In the genomic region with DNA sequence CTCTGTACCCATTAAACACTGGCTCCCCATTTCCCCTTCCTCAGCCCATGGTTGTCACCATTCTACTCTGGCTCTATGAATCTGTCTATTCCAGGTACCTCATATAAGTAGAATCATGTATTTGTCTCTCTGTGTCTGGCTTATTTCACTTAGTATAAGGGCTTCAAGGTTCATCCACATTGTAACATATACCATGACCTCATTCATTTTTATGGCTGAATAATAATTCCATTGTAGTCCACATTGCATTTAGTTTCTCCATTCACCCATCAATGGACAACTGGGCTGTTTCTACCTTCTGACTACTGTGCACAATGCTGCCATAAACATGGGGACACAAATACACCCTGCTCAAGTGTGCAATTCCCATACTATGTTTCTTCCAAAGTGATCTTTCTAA, we compare ENCODE assay signal across 32 cellular contexts.
"Had no signal": no experiment of that assay in that cellular context is flagged by ENCODE, and none has a peak within 500 bp of the region (broad histone marks: within the 10 kb centered on the region; RNA-seq: fewer than 3 reads in every experiment).

No MANE protein-coding gene starts in this region.

- ATAC-seq: activated T-helper 17 cell treated with anti-CD3 and anti-CD28 coated beads, Interleukin-2, amount 50 U/mL, for 72 hours; esophagus mucosa; gastrocnemius medialis; heart left ventricle; WTC11 had no signal

- H3K4me1 Mint-ChIP-seq: activated CD4-positive, alpha-beta T cell treated with anti-CD3 and anti-CD28 coated beads, Interleukin-2, amount 10 ng/mL, durations not matched to agents 7 days and 5 days had no signal

- H3K4me3 ChIP-seq: coronary artery, dorsolateral prefrontal cortex, gastrocnemius medialis, heart left ventricle had no signal

- H3K27ac Mint-ChIP-seq: activated CD4-positive, alpha-beta memory T cell treated with anti-CD3 and anti-CD28 coated beads, Interleukin-2, amount 10 ng/mL, durations not matched to agents 7 days and 5 days; activated CD4-positive, alpha-beta T cell treated with anti-CD3 and anti-CD28 coated beads, Interleukin-2, amount 10 ng/mL, durations not matched to agents 7 days and 5 days; activated naive CD8-positive, alpha-beta T cell; activated T-cell treated with anti-CD3 and anti-CD28 coated beads, Interleukin-2, amount 50 U/mL, for 24 hours; dendritic cell treated with granulocyte-macrophage colony-stimulating factor and Interleukin-4, amounts not matched to agents 40 ng/mL and 50 ng/mL, for 4 days; endodermal cell; WTC11 had no signal

- H3K9me3 Mint-ChIP-seq: activated CD4-positive, alpha-beta memory T cell treated with anti-CD3 and anti-CD28 coated beads, Interleukin-2, amount 10 ng/mL, durations not matched to agents 7 days and 5 days; activated CD4-positive, alpha-beta T cell treated with anti-CD3 and anti-CD28 coated beads, Interleukin-2, amount 10 ng/mL, durations not matched to agents 7 days and 5 days; activated T-cell treated with anti-CD3 and anti-CD28 coated beads, Interleukin-2, amount 50 U/mL, for 24 hours; activated T-helper 17 cell treated with anti-CD3 and anti-CD28 coated beads, Interleukin-2, amount 50 U/mL, for 72 hours; central memory CD8-positive, alpha-beta T cell; dendritic cell treated with granulocyte-macrophage colony-stimulating factor and Interleukin-4, amounts not matched to agents 40 ng/mL and 50 ng/mL, for 4 days; endodermal cell; WTC11 had no signal

- H3K36me3 ChIP-seq: brain microvascular endothelial cell, gastrocnemius medialis, heart left ventricle had no signal

- H3K27me3 ChIP-seq: brain microvascular endothelial cell, dorsolateral prefrontal cortex, gastrocnemius medialis, heart left ventricle had no signal

- DNase-seq: activated CD4-positive, alpha-beta memory T cell treated with anti-CD3 and anti-CD28 coated beads, Interleukin-2, amount 10 ng/mL, durations not matched to agents 7 days and 5 days; activated CD4-positive, alpha-beta T cell treated with anti-CD3 and anti-CD28 coated beads for 1 hour; activated CD4-positive, alpha-beta T cell treated with anti-CD3 and anti-CD28 coated beads for 4 hours; activated CD4-positive, alpha-beta T cell treated with anti-CD3 and anti-CD28 coated beads, Interleukin-2, amount 10 ng/mL, durations not matched to agents 7 days and 5 days; activated CD4-positive, alpha-beta T cell treated with anti-CD3 and anti-CD28 coated beads, Interleukin-2, amount 50 U/mL, for 4 hours; activated CD8-positive, alpha-beta memory T cell treated with anti-CD3 and anti-CD28 coated beads, Interleukin-2, amount 50 U/mL, for 48 hours; activated effector memory CD4-positive, alpha-beta T cell treated with Interleukin-2 at 50 U/mL for 16 hours; activated gamma-delta T cell treated with Interleukin-2 at 50 U/mL for 16 hours; activated naive CD4-positive, alpha-beta T cell treated with anti-CD3 and anti-CD28 coated beads, Interleukin-2, amount 50 U/mL, for 16 hours; activated naive CD4-positive, alpha-beta T cell treated with Interleukin-2 at 50 U/mL for 16 hours; activated T-cell treated with anti-CD3 and anti-CD28 coated beads for 4 hours; activated T-cell treated with anti-CD3 and anti-CD28 coated beads, Interleukin-2, amount 50 U/mL, for 24 hours; amniotic stem cell; anterior cingulate cortex; brain microvascular endothelial cell; dorsolateral prefrontal cortex; effector memory CD4-positive, alpha-beta T cell; endodermal cell; foreskin fibroblast; gastrocnemius medialis; glutamatergic neuron; heart left ventricle; T-helper 1 cell; T-helper 2 cell had no signal

- H3K36me3 Mint-ChIP-seq: activated naive CD8-positive, alpha-beta T cell; WTC11 had no signal

- H3K27ac ChIP-seq: brain microvascular endothelial cell, coronary artery, gastrocnemius medialis, VCaP had no signal

- H3K9me3 ChIP-seq: gastrocnemius medialis, heart left ventricle had no signal

- H3K27me3 Mint-ChIP-seq: activated CD4-positive, alpha-beta memory T cell treated with anti-CD3 and anti-CD28 coated beads, Interleukin-2, amount 10 ng/mL, durations not matched to agents 7 days and 5 days; activated CD4-positive, alpha-beta T cell treated with anti-CD3 and anti-CD28 coated beads, Interleukin-2, amount 10 ng/mL, durations not matched to agents 7 days and 5 days; activated naive CD8-positive, alpha-beta T cell; activated T-cell treated with anti-CD3 and anti-CD28 coated beads, Interleukin-2, amount 50 U/mL, for 24 hours; activated T-helper 17 cell treated with anti-CD3 and anti-CD28 coated beads, Interleukin-2, amount 50 U/mL, for 72 hours; central memory CD8-positive, alpha-beta T cell; dendritic cell treated with granulocyte-macrophage colony-stimulating factor and Interleukin-4, amounts not matched to agents 40 ng/mL and 50 ng/mL, for 4 days had no signal

- H3K4me3 Mint-ChIP-seq: activated CD4-positive, alpha-beta memory T cell treated with anti-CD3 and anti-CD28 coated beads, Interleukin-2, amount 10 ng/mL, durations not matched to agents 7 days and 5 days; activated CD4-positive, alpha-beta T cell treated with anti-CD3 and anti-CD28 coated beads, Interleukin-2, amount 10 ng/mL, durations not matched to agents 7 days and 5 days; activated naive CD8-positive, alpha-beta T cell; activated T-cell treated with anti-CD3 and anti-CD28 coated beads, Interleukin-2, amount 50 U/mL, for 24 hours; activated T-helper 17 cell treated with anti-CD3 and anti-CD28 coated beads, Interleukin-2, amount 50 U/mL, for 72 hours; central memory CD8-positive, alpha-beta T cell; dendritic cell treated with granulocyte-macrophage colony-stimulating factor and Interleukin-4, amounts not matched to agents 40 ng/mL and 50 ng/mL, for 4 days; endodermal cell; WTC11 had no signal
